ENCODE assay signal across 16 cellular contexts in genomic region chr1:169708633-169709032, GRCh38. TPM values are rescaled to one million over a fixed set of nuclear protein-coding genes. Genes with fewer than 3 reads are reported as not detected.
A peak's percentile ranks its signal among the peaks of the same experiment; 100 is the strongest.
DNase-seq lines count a peak whose midpoint lies in the region; ATAC-seq and TF ChIP-seq lines count a peak whose summit lies in the region.
"Had no signal": no experiment of that assay in that cellular context is flagged by ENCODE, and none has a peak within 500 bp of the region (broad histone marks: within the 10 kb centered on the region; RNA-seq: fewer than 3 reads in every experiment).

No MANE protein-coding gene starts in this region.

- no peaks in the 10 kb centered on the region for H3K9me3 Mint-ChIP-seq in CD4-positive, alpha-beta T cell
- peaks cover 1% of the 10 kb centered on the region for H3K9me3 Mint-ChIP-seq in activated B cell treated with CpG ODN at 0.5 μM for 24 hours

- DNase-seq in CD4-positive, alpha-beta T cell = no peak
- DNase-seq in activated B cell treated with CpG ODN at 0.5 μM for 24 hours (no peak), NCI-H510A (lab: John Stamatoyannopoulos, UW) (no peak), GOT3 (lab: John Stamatoyannopoulos, UW) (no peak)
- DNase-seq: gastrocnemius medialis, H7, NCI-H2081, NCI-H526, PC-9 had no signal

- H3K4me1 ChIP-seq in mononuclear cell (ENCODE audit: insufficient read depth, low read length) = peaks cover 51% of the 10 kb centered on the region
- H3K4me1 ChIP-seq: gastrocnemius medialis had no signal

- intact Hi-C loops in CD4-positive, alpha-beta T cell (cut with DNase I, micrococcal nuclease) = loop anchor here (5.0 to 10.0 kb wide), 4 partner anchors 184 to 344 kb away; partner anchors contain the start of genes BLZF1 (in 2 of the 2), NME7 (in 2 of the 2), SCYL3 (in 1 of the 2) and SLC19A2 (in 1 of the 2)
- intact Hi-C loops in activated B cell treated with CpG ODN at 0.5 μM for 24 hours (cut with micrococcal nuclease) = loop anchor here (1.0 to 10.0 kb wide), 3 partner anchors 9 to 1774 kb away; partner anchors contain the start of genes DCAF6, MPC2 and SFT2D2

- H3K36me3 Mint-ChIP-seq in CD4-positive, alpha-beta T cell (ENCODE audit: low read depth) = peaks cover 76% of the 10 kb centered on the region
- peaks cover 50% of the 10 kb centered on the region for H3K36me3 Mint-ChIP-seq in activated B cell treated with CpG ODN at 0.5 μM for 24 hours (ENCODE audit: low read depth)

- ATAC-seq in CD4-positive, alpha-beta T cell (ENCODE audit: poor library complexity) = peak; percentile 19
- ATAC-seq in activated B cell treated with CpG ODN at 0.5 μM for 24 hours (ENCODE audit: low read depth) (peak; percentile 16), HG02678 (IDR thresholded peaks at IDR 0.05; ENCODE audit: unreplicated experiment) (no peak), GM21825 (IDR thresholded peaks at IDR 0.05; ENCODE audit: unreplicated experiment) (no peak)
- ATAC-seq: gastrocnemius medialis had no signal

- no peaks in the 10 kb centered on the region for H3K27me3 ChIP-seq in CD4-positive, alpha-beta T cell (ENCODE audit: control insufficient read depth, insufficient read depth, low read length)
- no peaks in the 10 kb centered on the region for H3K27me3 ChIP-seq in mononuclear cell (ENCODE audit: insufficient read depth, low read length)
- H3K27me3 ChIP-seq: gastrocnemius medialis had no signal

- peak overlapping the region; percentile 93 for H3K4me3 Mint-ChIP-seq in CD4-positive, alpha-beta T cell
- H3K4me3 Mint-ChIP-seq in activated B cell treated with CpG ODN at 0.5 μM for 24 hours = peak overlapping the region; percentile 90

- H3K9me3 ChIP-seq in CD4-positive, alpha-beta T cell (ENCODE audit: control insufficient read depth, low read length) = no peaks in the 10 kb centered on the region
- no peaks in the 10 kb centered on the region for H3K9me3 ChIP-seq in mononuclear cell (ENCODE audit: low read depth, low read length)
- H3K9me3 ChIP-seq: gastrocnemius medialis had no signal

- POLR2A ChIA-PET in CD4-positive, alpha-beta T cell (lab: Charles Lee) = interaction anchor here (1.0 to 9.5 kb wide), 4 partner anchors 9 to 112 kb away, joined by 3 to 147 read pairs (median 56); no protein-coding TSS in a partner anchor
- POLR2A ChIA-PET in activated B cell treated with CpG ODN at 0.5 μM for 24 hours (lab: Charles Lee) = interaction anchor here (1.6 to 6.5 kb wide), 6 partner anchors 8 to 185 kb away, joined by 3 to 57 read pairs (median 27); no protein-coding TSS in a partner anchor

- H3K4me1 Mint-ChIP-seq in CD4-positive, alpha-beta T cell (ENCODE audit: low read depth) = peaks cover 53% of the 10 kb centered on the region
- peaks cover 72% of the 10 kb centered on the region for H3K4me1 Mint-ChIP-seq in activated B cell treated with CpG ODN at 0.5 μM for 24 hours

- H3K4me3 ChIP-seq in GM08714 (ENCODE audit: low read length) = peak overlapping the region; percentile 1; the same call in 1 of the 2 replicates
- H3K4me3 ChIP-seq in mononuclear cell (ENCODE audit: low read length) = peak overlapping the region; percentile 80
- H3K4me3 ChIP-seq: gastrocnemius medialis, PC-9 had no signal

- CTCF ChIA-PET in CD4-positive, alpha-beta T cell (lab: Charles Lee) = interaction anchor here (2.0 to 6.1 kb wide), 2 partner anchors 16 to 123 kb away, joined by 7 to 34 read pairs; partner anchors contain the start of gene F5
- CTCF ChIA-PET in activated B cell treated with CpG ODN at 0.5 μM for 24 hours (lab: Charles Lee) = interaction anchor here (1.4 to 7.1 kb wide), 4 partner anchors 9 to 105 kb away, joined by 6 to 118 read pairs (median 13); no protein-coding TSS in a partner anchor

- no peak overlapping the region for H3K27ac Mint-ChIP-seq in CD4-positive, alpha-beta T cell
- peak overlapping the region; percentile 97 for H3K27ac Mint-ChIP-seq in activated B cell treated with CpG ODN at 0.5 μM for 24 hours

- H3K27ac ChIP-seq in CD4-positive, alpha-beta T cell (ENCODE audit: low read depth, low read length) = peak overlapping the region; percentile 74
- H3K27ac ChIP-seq: epithelial cell of prostate, gastrocnemius medialis, PC-9, VCaP had no signal

- no peak for TF ChIP-seq CTCF in CD4-positive, alpha-beta T cell (IDR thresholded peaks at IDR 0.05)
- TF ChIP-seq CTCF in activated B cell treated with CpG ODN at 0.5 μM for 24 hours (IDR thresholded peaks at IDR 0.05) = no peak

- H3K27me3 Mint-ChIP-seq in CD4-positive, alpha-beta T cell = no peaks in the 10 kb centered on the region
- no peaks in the 10 kb centered on the region for H3K27me3 Mint-ChIP-seq in activated B cell treated with CpG ODN at 0.5 μM for 24 hours

RNA-seq across cellular contexts. Expression of gene SELL, which starts 2.8 kb away (rescaled TPM):
- total RNA-seq in CD4-positive, alpha-beta T cell = 100 to 1,000 TPM; 204 to 216 TPM
- total RNA-seq in activated B cell treated with CpG ODN at 0.5 μM for 24 hours (151 and 156 TPM in 2 replicates), mononuclear cell (337 TPM)
- total RNA-seq: H7 had no signal

RNA-seq across cellular contexts. Expression of gene SELE, which starts 25.2 kb away (rescaled TPM):
- total RNA-seq in CD4-positive, alpha-beta T cell = not detected
- total RNA-seq in activated B cell treated with CpG ODN at 0.5 μM for 24 hours (not detected in 2 replicates), mononuclear cell (not detected)
- total RNA-seq: astrocyte, H7, PC-9 had no signal

Comparison
In these comparisons a context has a peak if more than half of its experiments do, and no peak if none do; other contexts are left out.
1. ATAC-seq: peak in CD4-positive, alpha-beta T cell (single experiment) and activated B cell treated with CpG ODN at 0.5 μM for 24 hours (single experiment); none in HG02678 (single experiment) and GM21825 (single experiment).